17 cellular contexts compared by ENCODE assay signal in the genomic region with DNA sequence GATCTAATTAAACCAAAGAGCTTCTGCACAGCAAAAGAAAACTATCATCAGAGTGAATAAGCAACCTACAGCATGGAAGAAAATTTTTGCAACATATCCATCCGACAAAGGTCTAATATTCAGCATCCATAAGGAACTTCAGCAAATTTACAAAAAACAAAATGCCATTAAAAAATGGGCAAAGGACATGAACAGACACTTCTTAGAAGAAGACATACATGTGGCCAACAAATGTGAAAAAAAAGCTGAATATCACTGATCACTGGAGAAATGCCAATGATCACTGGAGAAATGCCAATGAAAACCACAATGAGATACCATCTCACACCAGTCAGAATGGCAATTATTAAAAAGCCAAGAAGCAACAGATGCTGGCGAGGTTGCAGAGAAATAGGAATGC. TPM values are rescaled to one million over a fixed set of nuclear protein-coding genes. Genes with fewer than 3 reads are reported as not detected.
"Had no signal": no experiment of that assay in that cellular context is flagged by ENCODE, and none has a peak within 500 bp of the region (broad histone marks: within the 10 kb centered on the region; RNA-seq: fewer than 3 reads in every experiment).

No MANE protein-coding gene starts in this region.

- DNase-seq: KBM-7, MV-4-11, NCI-H1048, NCI-H1105, NCI-H1417, NCI-H1436 treated with DMSO at 0.1 percent for 48 hours, NCI-H1694, NCI-H187 treated with DMSO at 0.1 percent for 48 hours, NCI-H2029 treated with DMSO at 0.1 percent for 48 hours, NCI-H2171 treated with DMSO at 0.1 percent for 48 hours, NCI-H345, NCI-H446 treated with DMSO at 0.1 percent for 48 hours, NCI-H510A treated with DMSO at 0.1 percent for 48 hours, NCI-H526 treated with DMSO at 0.1 percent for 48 hours, NCI-H748 treated with DMSO at 0.1 percent for 48 hours, SHP77 had no signal

RNA-seq across cellular contexts. Expression of a gene that starts 32.5 kb away (rescaled TPM):
- total RNA-seq: HT-29 had no signal

RNA-seq across cellular contexts. Expression of a gene that starts 43.3 kb away (rescaled TPM):
- total RNA-seq: HT-29 had no signal
